In genomic region chr12:56117778-56118687, GRCh38 we compare ENCODE assay signal across 8 cellular contexts. TPM values are rescaled to one million over a fixed set of nuclear protein-coding genes. Genes with fewer than 3 reads are reported as not detected.
DNase-seq lines count a peak whose midpoint lies in the region; ATAC-seq, FAIRE-seq and TF ChIP-seq lines count a peak whose summit lies in the region.

Gene ZC3H10 (plus strand): TSS chr12:56118266. CDS start chr12:56120563, 2,297 bp downstream.

- H3K27ac Mint-ChIP-seq in activated B cell treated with CpG ODN at 0.5 μM for 24 hours, result peak within 1 kb of the TSS; percentile 99

- peak within 1 kb of the TSS; percentile 80 for H3K4me3 ChIP-seq in AG09309 (ENCODE audit: control insufficient read depth, low read depth, low read length)

- H3K9me3 Mint-ChIP-seq in activated B cell treated with CpG ODN at 0.5 μM for 24 hours, result no peaks in the 10 kb centered on the region

- ATAC-seq in GM18909 (IDR thresholded peaks at IDR 0.05; ENCODE audit: poor library complexity, unreplicated experiment), result peak; percentile 82
- peak; percentile 85 for ATAC-seq in HG03175 (IDR thresholded peaks at IDR 0.05; ENCODE audit: unreplicated experiment)
- peak; percentile 76 for ATAC-seq in activated B cell treated with CpG ODN at 0.5 μM for 24 hours (ENCODE audit: low read depth)

- POLR2A ChIA-PET in activated B cell treated with CpG ODN at 0.5 μM for 24 hours (lab: Charles Lee), result interaction anchor here (0.6 to 5.0 kb wide), 39 partner anchors 9 to 639 kb away, joined by 3 to 116 read pairs (median 6); partner anchors contain the start of genes ANKRD52, BAZ2A, BLOC1S1 and CNPY2

- peaks cover 37% of the 10 kb centered on the region for H3K4me1 Mint-ChIP-seq in activated B cell treated with CpG ODN at 0.5 μM for 24 hours

- TF ChIP-seq CTCF in AG09309 (IDR thresholded peaks at IDR 0.05; ENCODE audit: control insufficient read depth, insufficient read depth, low read depth, low read length, missing control alignments) (peak; percentile 52), activated B cell treated with CpG ODN at 0.5 μM for 24 hours (IDR thresholded peaks at IDR 0.05) (no peak)

- FAIRE-seq in islet of Langerhans (lab: Jason Lieb, UNC), result peak; percentile 86

- no peaks in the 10 kb centered on the region for H3K27me3 Mint-ChIP-seq in activated B cell treated with CpG ODN at 0.5 μM for 24 hours

- DNase-seq in AG09309 (ENCODE audit: low read depth) (peak; percentile 99), NCI-H2227 treated with DMSO at 0.1 percent for 48 hours (lab: John Stamatoyannopoulos, UW) (peak; percentile 96), activated B cell treated with CpG ODN at 0.5 μM for 24 hours (peak; percentile 89)
- DNase-seq in central memory CD4-positive, alpha-beta T cell, result peak; percentile 99
- DNase-seq in stimulated activated CD4-positive, alpha-beta T cell treated with anti-CD3 and anti-CD28 coated beads, Interleukin-12 subunit alpha, Interleukin-12 subunit beta, amount 100 ng/mL, for 4 hours, result peak; percentile 94

- intact Hi-C loops in activated B cell treated with CpG ODN at 0.5 μM for 24 hours (cut with micrococcal nuclease), result loop anchor here (1.0 to 5.0 kb wide), 22 partner anchors 8 to 1404 kb away; partner anchors contain the start of genes COQ10A, CS, DDIT3 and MBD6

- H3K36me3 Mint-ChIP-seq in activated B cell treated with CpG ODN at 0.5 μM for 24 hours (ENCODE audit: low read depth), result peaks cover 64% of the 10 kb centered on the region

- CTCF ChIA-PET in activated B cell treated with CpG ODN at 0.5 μM for 24 hours (lab: Charles Lee), result interaction anchor here (0.6 to 4.7 kb wide), 17 partner anchors 8 to 476 kb away, joined by 3 to 80 read pairs (median 6); partner anchors contain the start of genes ANKRD52, ESYT1, PA2G4 and RNF41

- H3K4me3 Mint-ChIP-seq in activated B cell treated with CpG ODN at 0.5 μM for 24 hours, result peak within 1 kb of the TSS; percentile 100

RNA-seq across cellular contexts. Expression of gene ZC3H10, which starts in this region (rescaled TPM):
- 15.4 and 17.1 TPM in 2 replicates for total RNA-seq in activated B cell treated with CpG ODN at 0.5 μM for 24 hours

Comparison
In these comparisons a context has a peak if more than half of its experiments do, and no peak if none do; other contexts are left out.
1. Peak in every context shown above with its lines: DNase-seq, ATAC-seq and H3K4me3 ChIP-seq.